In the genomic region with DNA sequence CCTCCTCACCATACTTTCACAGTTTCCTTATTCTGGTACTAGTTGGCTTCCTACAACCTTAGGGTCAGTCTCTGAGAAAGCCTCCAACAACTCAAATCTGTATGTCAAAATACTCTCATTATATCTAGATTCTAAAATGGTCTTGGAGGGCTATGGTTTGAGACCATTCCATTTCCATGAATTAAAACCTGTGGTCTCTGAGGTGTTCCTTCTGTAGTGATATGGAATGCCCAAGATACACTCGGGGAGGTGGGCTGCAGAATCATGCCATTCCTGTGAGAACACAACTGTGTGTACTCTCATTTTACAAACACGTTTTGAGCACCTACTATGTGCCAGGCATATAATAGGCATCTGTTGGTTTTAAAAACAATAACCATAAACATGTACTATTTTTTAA, we compare ENCODE assay signal across 2 cellular contexts.
TF ChIP-seq lines count a peak whose summit lies in the region.

No MANE protein-coding gene starts in this region.

TF ChIP-seq in GM23338, 12 proteins besides CTCF, POLR2A, EP300 and RAD21:
- TF ChIP-seq ZNF114 (CRISPR knock-in tag; IDR thresholded peaks at IDR 0.05) (no peak), POLR2AphosphoS5 (IDR thresholded peaks at IDR 0.05; ENCODE audit: low read depth) (no peak), NANOG (IDR thresholded peaks at IDR 0.05; ENCODE audit: borderline replicate concordance) (no peak), EZH2phosphoT487 (IDR thresholded peaks at IDR 0.05; ENCODE audit: unreplicated experiment) (no peak), JUNB (IDR thresholded peaks at IDR 0.05; ENCODE audit: unreplicated experiment) (no peak), REST (IDR thresholded peaks at IDR 0.05; ENCODE audit: unreplicated experiment) (no peak), STAT1 (IDR thresholded peaks at IDR 0.05; ENCODE audit: unreplicated experiment) (no peak), CREB1 (CRISPR knock-in tag; IDR thresholded peaks at IDR 0.05; ENCODE audit: low read depth) (no peak), EZH2 (IDR thresholded peaks at IDR 0.05; ENCODE audit: low read depth, unreplicated experiment) (no peak), ZNF331 (CRISPR knock-in tag; IDR thresholded peaks at IDR 0.05; ENCODE audit: low read depth) (no peak), ETS1 (IDR thresholded peaks at IDR 0.05) (no peak)

TF ChIP-seq in H1, 55 proteins besides CTCF, POLR2A, EP300 and RAD21:
- TF ChIP-seq KDM5A (IDR thresholded peaks at IDR 0.05; ENCODE audit: low read length), result no peak
- TF ChIP-seq, protein P1, sequence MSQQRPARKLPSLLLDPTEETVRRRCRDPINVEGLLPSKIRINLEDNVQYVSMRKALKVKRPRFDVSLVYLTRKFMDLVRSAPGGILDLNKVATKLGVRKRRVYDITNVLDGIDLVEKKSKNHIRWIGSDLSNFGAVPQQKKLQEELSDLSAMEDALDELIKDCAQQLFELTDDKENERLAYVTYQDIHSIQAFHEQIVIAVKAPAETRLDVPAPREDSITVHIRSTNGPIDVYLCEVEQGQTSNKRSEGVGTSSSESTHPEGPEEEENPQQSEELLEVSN (IDR thresholded peaks at IDR 0.05), result no peak
- no peak for TF ChIP-seq GTF2F1 (IDR thresholded peaks at IDR 0.05; ENCODE audit: borderline replicate concordance, low read depth, low read length)
- TF ChIP-seq CEBPB (IDR thresholded peaks at IDR 0.05; ENCODE audit: low read depth, low read length), result no peak
- TF ChIP-seq SIN3A (conservative IDR thresholded peaks at IDR 0.05 in 1 of 2, IDR thresholded peaks at IDR 0.05 in 1 of 2; ENCODE audit: low read depth in 1 of 2, low read length in 2 of 2), result no peak
- TF ChIP-seq BRCA1 (IDR thresholded peaks at IDR 0.05; ENCODE audit: low read depth, low read length), result no peak
